ENCODE assay signal across 9 cellular contexts in the genomic region with DNA sequence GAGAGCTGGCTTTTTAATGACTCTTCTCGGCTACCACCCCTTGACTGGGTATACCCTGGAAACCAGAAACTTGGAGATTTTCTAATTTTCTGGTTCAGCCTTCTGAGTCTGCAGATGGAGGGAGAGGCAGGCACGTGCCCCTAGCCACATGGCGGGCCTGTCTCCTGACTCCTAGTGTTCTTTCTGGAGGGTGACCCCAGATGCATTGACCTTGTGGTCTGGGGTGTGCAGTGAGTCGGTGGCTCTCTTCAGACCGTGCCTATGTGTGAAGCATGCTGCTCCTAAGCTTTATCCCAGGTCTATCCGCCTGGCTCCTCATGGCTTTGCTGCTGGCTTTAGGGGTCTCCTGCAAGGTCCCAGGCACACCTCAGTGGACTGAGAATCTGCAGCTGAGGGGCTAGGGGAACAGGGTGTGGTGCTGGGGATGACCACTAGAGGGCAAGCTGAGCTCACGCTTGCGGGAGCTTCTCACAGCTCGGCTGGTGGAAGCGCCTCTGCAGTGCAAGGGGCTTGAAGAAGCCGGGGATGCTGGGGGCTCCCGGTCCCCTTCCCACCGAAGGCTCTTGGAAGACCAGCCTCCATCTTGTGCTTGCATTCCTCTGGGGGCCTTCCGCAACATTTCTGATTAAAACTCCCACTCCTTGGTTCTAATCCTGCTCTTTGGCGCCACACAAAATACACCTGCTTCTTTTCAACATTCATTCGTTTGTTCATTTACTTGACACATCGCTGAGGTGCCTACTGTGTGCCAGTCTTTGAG. TPM values are rescaled to one million over a fixed set of nuclear protein-coding genes. Genes with fewer than 3 reads are reported as not detected.
A peak's percentile ranks its signal among the peaks of the same experiment; 100 is the strongest.
DNase-seq lines count a peak whose midpoint lies in the region; ATAC-seq, FAIRE-seq and TF ChIP-seq lines count a peak whose summit lies in the region.
"Had no signal": no experiment of that assay in that cellular context is flagged by ENCODE, and none has a peak within 500 bp of the region (broad histone marks: within the 10 kb centered on the region; RNA-seq: fewer than 3 reads in every experiment).

No MANE protein-coding gene starts in this region.

- H4K5ac ChIP-seq in IMR-90 (ENCODE audit: low read depth, low read length) = no peak overlapping the region

- no peak overlapping the region for H3K14ac ChIP-seq in IMR-90 (replicated peaks; ENCODE audit: low read depth, low read length)

- no peaks in the 10 kb centered on the region for H3K9me1 ChIP-seq in IMR-90 (ENCODE audit: insufficient read depth, low read length)

- no peak overlapping the region for H2BK5ac ChIP-seq in IMR-90 (ENCODE audit: low read depth, low read length, poor library complexity, severe bottlenecking)

- no peak for FAIRE-seq in pancreas (lab: Jason Lieb, UNC)

- no peak overlapping the region for H3K9ac ChIP-seq in IMR-90 (ENCODE audit: low read depth, low read length)

- H4K20me1 ChIP-seq in IMR-90 (ENCODE audit: insufficient read depth, low read length) = no peaks in the 10 kb centered on the region

- no peaks in the 10 kb centered on the region for H3K79me1 ChIP-seq in IMR-90 (ENCODE audit: low read depth in 1 of 2, low read length in 2 of 2)

- no peak overlapping the region for H4K91ac ChIP-seq in IMR-90 (ENCODE audit: insufficient read depth, low read depth, low read length)

- H2AK9ac ChIP-seq in IMR-90 (replicated peaks; ENCODE audit: low read depth, low read length, poor library complexity) = no peak overlapping the region

- intact Hi-C loops in IMR-90 (cut with micrococcal nuclease) = loop anchor here (1.0 to 2.0 kb wide), 3 partner anchors 124 to 379 kb away; no protein-coding TSS in a partner anchor
- intact Hi-C loops in pancreas (cut with DNase I) = loop anchor here in 1 of 3 donors (10.0 kb wide), 1 partner anchor 376 kb away; no protein-coding TSS in a partner anchor

- TF ChIP-seq RAD21 in IMR-90 (IDR thresholded peaks at IDR 0.05; ENCODE audit: low read length) = peak; percentile 90

- WGBS in IMR-90 (ENCODE audit: extremely low coverage in 2 of 2, insufficient read length in 1 of 2), 2 experiments = 38% methylated on average over 5 of the region's 17 CpGs; no CpG with 5 or more reads in 1 of the 2 experiments
- WGBS in pancreas, 2 donors = 22 to 24% methylated on average over 17 of the region's 17 CpGs
- WGBS in tibial nerve, 2 donors = 25 to 28% methylated on average over 16 to 17 of the region's 17 CpGs

- TF ChIP-seq CTCF in IMR-90 (conservative IDR thresholded peaks at IDR 0.05; ENCODE audit: low read depth, low read length) = peak; percentile 90
- TF ChIP-seq CTCF in RWPE1 (conservative IDR thresholded peaks at IDR 0.05; ENCODE audit: low read depth) = peak; percentile 93
- TF ChIP-seq CTCF in pancreas (IDR thresholded peaks at IDR 0.05) = peak; percentile 75 to 93 (median 88)
- TF ChIP-seq CTCF in tibial nerve (IDR thresholded peaks at IDR 0.05) = peak; percentile 80 to 96 (median 87)

- H3K23ac ChIP-seq in IMR-90 (ENCODE audit: low read depth, low read length) = no peak overlapping the region

- no peak overlapping the region for H2AK5ac ChIP-seq in IMR-90 (ENCODE audit: low read depth, low read length)

- H2BK15ac ChIP-seq in IMR-90 (ENCODE audit: low read depth, low read length) = no peak overlapping the region

- H2BK120ac ChIP-seq in IMR-90 (ENCODE audit: low read depth, low read length) = no peak overlapping the region

- H3K4ac ChIP-seq in IMR-90 (ENCODE audit: low read depth, low read length) = no peak overlapping the region

- H3K27me3 ChIP-seq in IMR-90 (ENCODE audit: control insufficient read depth, insufficient read depth, low read length) (peaks cover 7% of the 10 kb centered on the region), pancreas (no peaks in the 10 kb centered on the region), tibial nerve (no peaks in the 10 kb centered on the region)

- DNase-seq in DMS79 treated with DMSO at 0.1 percent for 48 hours (lab: John Stamatoyannopoulos, UW) (peak; percentile 48), IMR-90 (peak; percentile 55), RWPE1 (ENCODE audit: low spot score) (peak; percentile 65), glomerular endothelial cell (ENCODE audit: extremely low read depth, low read depth, low spot score) (peak; percentile 27), pancreas (peak; percentile 26 to 93 (median 73)), tibial nerve (ENCODE audit: low spot score in 2 of 2) (peak; percentile 30 to 53)
- peak; percentile 57 for DNase-seq in activated gamma-delta T cell treated with anti-CD3 and anti-CD28 coated beads, Interleukin-2, amount 50 U/mL, for 16 hours (ENCODE audit: low read depth)

- in situ Hi-C loops in IMR-90 (cut with MboI; ENCODE audit: low sequenced_read_pairs) = loop anchor here (5.0 kb wide), 2 partner anchors 128 to 378 kb away; no protein-coding TSS in a partner anchor

- BruUV-seq in IMR-90 (replicated peaks; lab: Mats Ljungman, UMichigan) = no TSS peak

- H3K9me3 ChIP-seq in IMR-90 (ENCODE audit: control insufficient read depth, insufficient read depth, low read length) (no peaks in the 10 kb centered on the region), pancreas (no peaks in the 10 kb centered on the region), tibial nerve (no peaks in the 10 kb centered on the region)

- POLR2A ChIA-PET in IMR-90 (lab: Charles Lee; ENCODE audit: unreplicated experiment) (no interaction called here), RWPE1 (lab: Yijun Ruan, JAX; ENCODE audit: low non-redundant PET) (no interaction called here)

- dilution Hi-C loops in IMR-90 (cut with HindIII; ENCODE audit: low sequenced_read_pairs, unreplicated experiment) = loop anchor here (10.0 kb wide), 1 partner anchor 386 kb away; no protein-coding TSS in a partner anchor

- no peak overlapping the region for H3K4me2 ChIP-seq in IMR-90 (ENCODE audit: low read depth, low read length)

- H3K4me3 ChIP-seq in IMR-90 (ENCODE audit: insufficient read depth, low read depth, low read length) (no peak overlapping the region), pancreas (no peak overlapping the region), tibial nerve (no peak overlapping the region)

- no peaks in the 10 kb centered on the region for H3K4me1 ChIP-seq in IMR-90 (ENCODE audit: control insufficient read depth, insufficient read depth, low read length)
- H3K4me1 ChIP-seq in pancreas = no peaks in the 10 kb centered on the region
- H3K4me1 ChIP-seq in tibial nerve = no peaks in the 10 kb centered on the region

- H3K36me3 ChIP-seq in IMR-90 (ENCODE audit: control insufficient read depth, insufficient read depth, low read length) (no peaks in the 10 kb centered on the region), pancreas (no peaks in the 10 kb centered on the region), tibial nerve (no peaks in the 10 kb centered on the region)

- no peak overlapping the region for H4K8ac ChIP-seq in IMR-90 (ENCODE audit: low read depth in 2 of 2, low read length in 2 of 2)

- H2BK20ac ChIP-seq in IMR-90 (ENCODE audit: low read depth, low read length) = no peak overlapping the region

- ATAC-seq in GM21528 (IDR thresholded peaks at IDR 0.05; ENCODE audit: low FRiP score, unreplicated experiment) = peak; percentile 81
- peak; percentile 98 for ATAC-seq in IMR-90 (ENCODE audit: low read depth)
- ATAC-seq in pancreas = peak; percentile 80 to 97 (median 94)

- H2AFZ ChIP-seq in IMR-90 (replicated peaks; ENCODE audit: low read length, poor library complexity) = peak overlapping the region; percentile 2

- H3K56ac ChIP-seq in IMR-90 (ENCODE audit: extremely low read depth, insufficient read depth, low read length) = no peak overlapping the region

- no peak overlapping the region for H3K18ac ChIP-seq in IMR-90 (ENCODE audit: low read depth, low read length)

- TF ChIP-seq POLR2A in IMR-90 (IDR thresholded peaks at IDR 0.05; ENCODE audit: low read depth, low read length) (no peak), tibial nerve (IDR thresholded peaks at IDR 0.05) (no peak)

- no peak for TF ChIP-seq EP300 in tibial nerve (IDR thresholded peaks at IDR 0.05)

- CTCF ChIA-PET in IMR-90 (lab: Yijun Ruan, JAX) (interaction anchor here (0.7 to 1.8 kb wide), 10 partner anchors 13 to 388 kb away, joined by 3 to 9 read pairs (median 4); no protein-coding TSS in a partner anchor), RWPE1 (lab: Yijun Ruan, JAX) (interaction anchor here (0.5 to 2.2 kb wide), 25 partner anchors 11 to 1169 kb away, joined by 3 to 31 read pairs (median 3); a partner anchor contains a TSS)

- H3K27ac ChIP-seq in IMR-90 (ENCODE audit: insufficient read depth, low read length) (no peak overlapping the region), RWPE1 (no peak overlapping the region), pancreas (no peak overlapping the region), tibial nerve (no peak overlapping the region)
- H3K27ac ChIP-seq: epithelial cell of prostate had no signal

TF ChIP-seq in IMR-90, 13 proteins besides CTCF, POLR2A, EP300 and RAD21:
- no peak for TF ChIP-seq MAZ (IDR thresholded peaks at IDR 0.05; ENCODE audit: borderline replicate concordance, low read depth, low read length)
- TF ChIP-seq, protein P1, sequence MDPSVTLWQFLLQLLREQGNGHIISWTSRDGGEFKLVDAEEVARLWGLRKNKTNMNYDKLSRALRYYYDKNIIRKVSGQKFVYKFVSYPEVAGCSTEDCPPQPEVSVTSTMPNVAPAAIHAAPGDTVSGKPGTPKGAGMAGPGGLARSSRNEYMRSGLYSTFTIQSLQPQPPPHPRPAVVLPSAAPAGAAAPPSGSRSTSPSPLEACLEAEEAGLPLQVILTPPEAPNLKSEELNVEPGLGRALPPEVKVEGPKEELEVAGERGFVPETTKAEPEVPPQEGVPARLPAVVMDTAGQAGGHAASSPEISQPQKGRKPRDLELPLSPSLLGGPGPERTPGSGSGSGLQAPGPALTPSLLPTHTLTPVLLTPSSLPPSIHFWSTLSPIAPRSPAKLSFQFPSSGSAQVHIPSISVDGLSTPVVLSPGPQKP (IDR thresholded peaks at IDR 0.05; ENCODE audit: borderline replicate concordance, low read depth, low read length) = no peak
- no peak for TF ChIP-seq CHD1 (IDR thresholded peaks at IDR 0.05; ENCODE audit: low read depth, low read length)
- TF ChIP-seq CEBPB (IDR thresholded peaks at IDR 0.05; ENCODE audit: low read depth, low read length) = no peak
- TF ChIP-seq SMC3 (IDR thresholded peaks at IDR 0.05; ENCODE audit: low read depth, low read length) = peak; percentile 59
- TF ChIP-seq FOS (IDR thresholded peaks at IDR 0.05; ENCODE audit: low read depth, low read length) = no peak

RNA-seq across cellular contexts. Expression of a gene that starts 51.8 kb away (rescaled TPM):
- total RNA-seq in IMR-90 (2012; rRNA removed) = not detected in 2 replicates
- not detected in 2 replicates for polyA plus RNA-seq in IMR-90 (2012; rRNA removed)
- polyA plus RNA-seq in IMR-90 (2012; cell fraction: cytosol; rRNA removed) = not detected in 2 replicates
- polyA plus RNA-seq in IMR-90 (2012; cell fraction: nucleus; rRNA removed; ENCODE audit: low replicate concordance) = not detected in 2 replicates
- total RNA-seq in glomerular endothelial cell = not detected in 2 replicates
- not detected for total RNA-seq in pancreas
- not detected for polyA plus RNA-seq in pancreas
- not detected for total RNA-seq in tibial nerve

RNA-seq across cellular contexts. Expression of a gene that starts 54.7 kb away (rescaled TPM):
- total RNA-seq in IMR-90 (2012; rRNA removed) (not detected in 2 replicates), glomerular endothelial cell (not detected in 2 replicates), pancreas (1 to 10 TPM; 3.5 to 9.8 (median 7.6) TPM), tibial nerve (not detected)
- polyA plus RNA-seq in IMR-90 (2012; rRNA removed) (not detected in 2 replicates), pancreas (10 to 100 TPM; 10.1 to 44.3 TPM)
- not detected in 2 replicates for polyA plus RNA-seq in IMR-90 (2012; cell fraction: cytosol; rRNA removed)
- polyA plus RNA-seq in IMR-90 (2012; cell fraction: nucleus; rRNA removed; ENCODE audit: low replicate concordance) = not detected in 2 replicates
